Comparison of ENCODE assay signal across 10 cellular contexts in the genomic region with DNA sequence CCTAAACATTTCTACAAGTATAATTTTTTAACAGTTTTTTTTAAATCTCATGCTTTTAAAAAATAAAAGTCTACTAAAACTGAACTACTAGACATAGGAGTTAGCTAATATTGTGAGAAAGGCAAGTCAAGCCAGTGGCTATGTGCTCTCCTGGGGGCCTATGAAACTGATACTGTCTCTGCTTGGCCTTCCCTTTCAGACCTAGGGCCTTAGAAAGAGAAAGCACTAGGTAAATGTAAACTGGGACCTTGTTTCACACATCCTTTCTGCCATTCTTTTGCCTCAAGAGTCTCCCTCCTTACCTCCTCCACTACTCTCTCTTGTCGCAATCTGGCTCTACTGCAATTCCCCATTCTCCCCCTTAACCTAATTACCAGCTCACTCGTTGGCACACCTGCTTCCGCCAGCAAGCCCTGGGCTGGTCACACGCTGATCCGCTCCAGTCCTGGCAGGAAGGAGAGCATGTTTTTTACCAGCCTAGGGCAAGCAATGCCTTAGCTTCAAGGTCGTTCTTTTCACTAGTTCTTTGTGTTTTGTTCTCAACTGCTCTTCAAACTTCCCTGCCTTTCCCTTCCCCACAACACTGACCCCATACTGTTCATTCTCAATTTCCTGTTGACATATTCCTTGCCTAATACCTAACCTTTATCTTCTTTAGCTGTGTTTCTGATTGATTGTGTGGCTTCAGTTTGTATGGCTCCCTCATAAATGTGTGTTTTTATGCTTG. TPM values are rescaled to one million over a fixed set of nuclear protein-coding genes. Genes with fewer than 3 reads are reported as not detected.
DNase-seq lines count a peak whose midpoint lies in the region; ATAC-seq and TF ChIP-seq lines count a peak whose summit lies in the region.
"Had no signal": no experiment of that assay in that cellular context is flagged by ENCODE, and none has a peak within 500 bp of the region (broad histone marks: within the 10 kb centered on the region; RNA-seq: fewer than 3 reads in every experiment).

No MANE protein-coding gene starts in this region.

- no peaks in the 10 kb centered on the region for H3K9me3 Mint-ChIP-seq in stimulated activated naive B cell treated with anti-CD40 and anti-IgM and Interleukin-4, amounts not matched to agents 10 μg/mL and 1 μg/mL and 100 μg/mL, for 72 hours

- no peak overlapping the region for H3K14ac ChIP-seq in trophoblast cell (ENCODE audit: low read length)

- no peak overlapping the region for H3K4me3 Mint-ChIP-seq in stimulated activated naive B cell treated with anti-CD40 and anti-IgM and Interleukin-4, amounts not matched to agents 10 μg/mL and 1 μg/mL and 100 μg/mL, for 72 hours
- H3K4me3 Mint-ChIP-seq: CD4-positive, CD25-positive, alpha-beta regulatory T cell had no signal

- H3K27me3 Mint-ChIP-seq in stimulated activated naive B cell treated with anti-CD40 and anti-IgM and Interleukin-4, amounts not matched to agents 10 μg/mL and 1 μg/mL and 100 μg/mL, for 72 hours, result no peaks in the 10 kb centered on the region
- H3K27me3 Mint-ChIP-seq: CD4-positive, CD25-positive, alpha-beta regulatory T cell had no signal

- intact Hi-C loops in psoas muscle (cut with DNase I) (no loop called here), aorta (cut with DNase I) (no loop called here)

- H3K4me1 ChIP-seq in psoas muscle (peaks cover 90% of the 10 kb centered on the region), aorta (ENCODE audit: control insufficient read depth in 1 of 2, insufficient read depth in 2 of 2, low read length in 2 of 2) (no peaks in the 10 kb centered on the region), trophoblast cell (ENCODE audit: control insufficient read depth in 1 of 2, insufficient read depth in 2 of 2, low read length in 2 of 2) (peaks cover 0 to 3% of the 10 kb centered on the region in 2 experiments)

- TF ChIP-seq CTCF in psoas muscle (IDR thresholded peaks at IDR 0.05), result no peak

- no peaks in the 10 kb centered on the region for H3K27me3 ChIP-seq in psoas muscle (ENCODE audit: insufficient read depth in 3 of 3, low read length in 2 of 3)
- H3K27me3 ChIP-seq in aorta (ENCODE audit: control insufficient read depth in 1 of 2, insufficient read depth in 2 of 2, low read length in 1 of 2), result no peaks in the 10 kb centered on the region
- no peaks in the 10 kb centered on the region for H3K27me3 ChIP-seq in trophoblast cell (ENCODE audit: insufficient read depth, low read length)

- no peak overlapping the region for H2BK12ac ChIP-seq in trophoblast cell (ENCODE audit: low read length)

- no peak overlapping the region for H2AFZ ChIP-seq in trophoblast cell (ENCODE audit: insufficient read depth, low read length, poor library complexity)

- H4K12ac ChIP-seq in trophoblast cell (ENCODE audit: low read depth, low read length), result no peak overlapping the region

- no peak overlapping the region for H2BK120ac ChIP-seq in trophoblast cell (ENCODE audit: insufficient read depth, low read length, poor library complexity)

- no peak overlapping the region for H4K91ac ChIP-seq in trophoblast cell (ENCODE audit: low read depth, low read length)

- H3K4me3 ChIP-seq in psoas muscle (peak overlapping the region; percentile 47), aorta (ENCODE audit: low read length in 2 of 2) (no peak overlapping the region), trophoblast cell (ENCODE audit: low read depth, low read length) (no peak overlapping the region)
- H3K4me3 ChIP-seq: SK-N-MC had no signal

- no peak overlapping the region for H3K18ac ChIP-seq in trophoblast cell (ENCODE audit: low read length)

- H4K8ac ChIP-seq in trophoblast cell (ENCODE audit: low read depth, low read length), result no peak overlapping the region

- H3K9ac ChIP-seq in trophoblast cell (ENCODE audit: low read length), result no peak overlapping the region

- H3K79me2 ChIP-seq in trophoblast cell (ENCODE audit: control insufficient read depth, insufficient read depth, low read length, poor library complexity), result no peaks in the 10 kb centered on the region

- H3K4me1 Mint-ChIP-seq in stimulated activated naive B cell treated with anti-CD40 and anti-IgM and Interleukin-4, amounts not matched to agents 10 μg/mL and 1 μg/mL and 100 μg/mL, for 72 hours, result no peaks in the 10 kb centered on the region
- H3K4me1 Mint-ChIP-seq: CD4-positive, CD25-positive, alpha-beta regulatory T cell had no signal

- H3K9me3 ChIP-seq in psoas muscle, result no peaks in the 10 kb centered on the region
- H3K9me3 ChIP-seq in aorta (ENCODE audit: control insufficient read depth, low read length), result no peaks in the 10 kb centered on the region
- H3K9me3 ChIP-seq in trophoblast cell (ENCODE audit: insufficient read depth, low read depth, low read length), result no peaks in the 10 kb centered on the region

- H3K36me3 Mint-ChIP-seq in stimulated activated naive B cell treated with anti-CD40 and anti-IgM and Interleukin-4, amounts not matched to agents 10 μg/mL and 1 μg/mL and 100 μg/mL, for 72 hours, result peaks cover 0 to 1% of the 10 kb centered on the region in 2 donors
- H3K36me3 Mint-ChIP-seq: CD4-positive, CD25-positive, alpha-beta regulatory T cell had no signal

- no peak overlapping the region for H2AK5ac ChIP-seq in trophoblast cell (ENCODE audit: low read length)

- H2BK5ac ChIP-seq in trophoblast cell (ENCODE audit: low read depth, low read length, poor library complexity), result no peak overlapping the region

- DNase-seq in DMS53 (lab: John Stamatoyannopoulos, UW) (peak; percentile 72), cortex of kidney (lab: John Stamatoyannopoulos, UW) (peak; percentile 8), psoas muscle (peak; percentile 35 to 81), aorta (no peak), trophoblast cell (no peak)
- no peak for DNase-seq in stimulated activated naive B cell treated with anti-CD40 and anti-IgM and Interleukin-4, amounts not matched to agents 10 μg/mL and 1 μg/mL and 100 μg/mL, for 72 hours
- DNase-seq: CD4-positive, CD25-positive, alpha-beta regulatory T cell had no signal

- no peak overlapping the region for H3K23ac ChIP-seq in trophoblast cell (ENCODE audit: low read length)

- WGBS in psoas muscle, 3 donors, result 28 to 41% (median 30%) methylated on average over 6 of the region's 6 CpGs
- WGBS in aorta, 2 donors, result 88 to 90% methylated on average over 6 of the region's 6 CpGs
- no CpG with 5 or more reads among the region's 6 CpGs for WGBS in trophoblast cell (ENCODE audit: extremely low coverage, insufficient coverage, insufficient read length)

- peak; percentile 100 for ATAC-seq in GM21447 (IDR thresholded peaks at IDR 0.05; ENCODE audit: unreplicated experiment)
- ATAC-seq in HG03558 (IDR thresholded peaks at IDR 0.05; ENCODE audit: extremely low read depth, unreplicated experiment), result peak; percentile 98
- peak; percentile 90 to 94 (median 92) for ATAC-seq in psoas muscle
- no peak for ATAC-seq in aorta (ENCODE audit: low FRiP score)
- ATAC-seq in stimulated activated naive B cell treated with anti-CD40 and anti-IgM and Interleukin-4, amounts not matched to agents 10 μg/mL and 1 μg/mL and 100 μg/mL, for 72 hours (replicated peaks), result no peak

- H3K36me3 ChIP-seq in psoas muscle (ENCODE audit: insufficient read depth in 1 of 2, low read depth in 1 of 2) (no peaks in the 10 kb centered on the region), aorta (ENCODE audit: control insufficient read depth in 1 of 2, insufficient read depth in 2 of 2, low read length in 1 of 2) (no peaks in the 10 kb centered on the region), trophoblast cell (ENCODE audit: control insufficient read depth in 1 of 2, insufficient read depth in 2 of 2, low read length in 2 of 2) (no peaks in the 10 kb centered on the region)

- H3K27ac Mint-ChIP-seq in stimulated activated naive B cell treated with anti-CD40 and anti-IgM and Interleukin-4, amounts not matched to agents 10 μg/mL and 1 μg/mL and 100 μg/mL, for 72 hours, result no peak overlapping the region

- no peak overlapping the region for H3K4me2 ChIP-seq in trophoblast cell (ENCODE audit: low read length)

- H3K27ac ChIP-seq in psoas muscle (peak overlapping the region; percentile 92), aorta (ENCODE audit: low read depth in 1 of 2, low read length in 2 of 2) (no peak overlapping the region), trophoblast cell (ENCODE audit: low read depth, low read length) (no peak overlapping the region)
- H3K27ac ChIP-seq: SK-N-MC had no signal

- H3K4ac ChIP-seq in trophoblast cell (ENCODE audit: low read depth, low read length), result no peak overlapping the region

- H3K79me1 ChIP-seq in trophoblast cell (ENCODE audit: low read length), result no peaks in the 10 kb centered on the region

RNA-seq across cellular contexts. Expression of gene TBC1D4, which starts 23.1 kb away (rescaled TPM):
- total RNA-seq in psoas muscle (100 to 1,000 TPM in 1 of 4 donors, 10 to 100 TPM in 3; 36.9 to 127 (median 93.4) TPM), aorta (10 to 100 TPM in 1 of 2 donors, 1 to 10 TPM in 1; 9.1 to 16.3 TPM)
- polyA plus RNA-seq in psoas muscle (100 to 1,000 TPM in 1 of 3 donors, 10 to 100 TPM in 1, 1 to 10 TPM in 1; 3.1 to 105 (median 36.7) TPM), aorta (1 to 10 TPM; 1.4 to 3.3 TPM)
- polyA plus RNA-seq in trophoblast cell (2013), result 4.1 and 4.4 TPM in 2 replicates

Comparison
In these comparisons a context has a peak if more than half of its experiments do, and no peak if none do; other contexts are left out.
1. DNase-seq: peak in DMS53 (single experiment), cortex of kidney (single experiment) and psoas muscle (2 of 2); none in aorta (0 of 2), trophoblast cell (0 of 2) and stimulated activated naive B cell treated with anti-CD40 and anti-IgM and Interleukin-4, amounts not matched to agents 10 μg/mL and 1 μg/mL and 100 μg/mL, for 72 hours (single experiment).
2. ATAC-seq: peak in GM21447 (single experiment), HG03558 (single experiment) and psoas muscle (4 of 4); none in aorta (single experiment) and stimulated activated naive B cell treated with anti-CD40 and anti-IgM and Interleukin-4, amounts not matched to agents 10 μg/mL and 1 μg/mL and 100 μg/mL, for 72 hours (0 of 2).